12 cellular contexts compared by ENCODE assay signal in the genomic region with DNA sequence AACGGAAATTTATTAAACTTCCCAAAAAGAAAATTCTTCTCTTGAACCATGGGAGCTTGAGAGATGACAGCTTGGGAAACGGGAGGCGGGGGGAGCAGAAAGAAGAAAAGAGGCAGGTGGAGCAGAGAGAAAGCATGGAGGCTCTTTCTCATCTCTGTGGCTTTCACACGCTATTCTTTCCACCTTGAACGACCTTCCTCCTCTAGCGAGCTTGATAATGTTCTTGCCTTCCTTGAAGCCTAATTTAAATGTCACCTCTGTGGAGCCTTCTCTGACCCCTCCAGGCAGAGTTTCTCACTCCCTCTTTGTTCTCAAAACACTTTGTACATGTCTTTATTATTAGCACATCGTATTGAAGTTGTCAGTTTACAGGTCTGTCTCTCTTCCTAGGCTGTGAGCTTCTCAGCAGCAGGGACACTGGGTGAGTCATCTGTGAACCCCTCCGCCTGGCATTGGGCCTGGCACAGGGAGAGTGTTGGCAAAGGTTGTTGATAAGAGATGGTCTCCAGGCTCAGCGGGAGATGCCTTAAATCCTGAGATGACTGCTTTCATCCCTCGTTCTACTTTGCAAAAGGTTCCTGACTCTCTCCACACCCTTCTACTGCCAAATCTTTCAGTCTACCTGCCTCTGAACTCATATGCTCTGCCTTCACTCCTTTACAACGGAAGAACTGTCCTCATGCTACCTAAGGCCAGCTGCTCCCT. TPM values are rescaled to one million over a fixed set of nuclear protein-coding genes. Genes with fewer than 3 reads are reported as not detected.
A peak's percentile ranks its signal among the peaks of the same experiment; 100 is the strongest.
DNase-seq lines count a peak whose midpoint lies in the region; ATAC-seq lines count a peak whose summit lies in the region.
"Had no signal": no experiment of that assay in that cellular context is flagged by ENCODE, and none has a peak within 500 bp of the region (broad histone marks: within the 10 kb centered on the region; RNA-seq: fewer than 3 reads in every experiment).

No MANE protein-coding gene starts in this region.

- H3K27ac ChIP-seq in right cardiac atrium (ENCODE audit: low read length) (peak overlapping the region; percentile 83), mesenchymal stem cell (ENCODE audit: low read length, poor library complexity, severe bottlenecking) (no peak overlapping the region)
- H3K27ac ChIP-seq: ovary had no signal

- no peaks in the 10 kb centered on the region for H3K79me1 ChIP-seq in mesenchymal stem cell (replicated peaks; ENCODE audit: low read length, poor library complexity, severe bottlenecking)

- H3K4ac ChIP-seq in mesenchymal stem cell (ENCODE audit: low read depth in 1 of 2, low read length in 2 of 2), result no peak overlapping the region

- no peak overlapping the region for H4K91ac ChIP-seq in mesenchymal stem cell (ENCODE audit: low read length)

- no peak overlapping the region for H2BK12ac ChIP-seq in mesenchymal stem cell (ENCODE audit: low read length in 2 of 2)

- no peak overlapping the region for H2BK15ac ChIP-seq in mesenchymal stem cell (ENCODE audit: low read depth, poor library complexity, severe bottlenecking)

- intact Hi-C loops in right cardiac atrium (cut with DNase I), result no loop called here

- H3K9me3 ChIP-seq in right cardiac atrium (ENCODE audit: control insufficient read depth, low read length) (no peaks in the 10 kb centered on the region), mesenchymal stem cell (ENCODE audit: control insufficient read depth, low read length) (no peaks in the 10 kb centered on the region)
- H3K9me3 ChIP-seq: ovary had no signal

- H2BK120ac ChIP-seq in mesenchymal stem cell (ENCODE audit: low read depth, low read length), result no peak overlapping the region

- H3K36me3 ChIP-seq in mesenchymal stem cell (ENCODE audit: control insufficient read depth in 1 of 2, insufficient read depth in 2 of 2, low read depth in 1 of 2, low read length in 2 of 2), result no peaks in the 10 kb centered on the region
- H3K36me3 ChIP-seq: ovary had no signal

- H3K18ac ChIP-seq in mesenchymal stem cell (ENCODE audit: low read depth in 1 of 2, low read length in 2 of 2), result no peak overlapping the region

- WGBS in right cardiac atrium, result 40% methylated on average over 11 of the region's 11 CpGs
- 72% methylated on average over 10 of the region's 11 CpGs for WGBS in mesenchymal stem cell

- ATAC-seq in right cardiac atrium, result peak; percentile 89 to 94

- H3K27me3 ChIP-seq in right cardiac atrium (ENCODE audit: control insufficient read depth, insufficient read depth), result no peaks in the 10 kb centered on the region
- H3K27me3 ChIP-seq in mesenchymal stem cell (ENCODE audit: control insufficient read depth in 1 of 2, insufficient read depth in 1 of 2, low read length in 2 of 2), result peaks cover 33 to 59% of the 10 kb centered on the region in 2 experiments
- H3K27me3 ChIP-seq: ovary had no signal

- H2AFZ ChIP-seq in mesenchymal stem cell (ENCODE audit: low read depth, low read length), result no peak overlapping the region

- DNase-seq in A172 (ENCODE audit: low spot score) (peak; percentile 92), HUDEP-2 (lab: John Stamatoyannopoulos, UW; ENCODE audit: unreplicated experiment in 76 of 76) (peak in 64 of 76 experiments; percentile 9 to 77 (median 50)), SW480 (ENCODE audit: low spot score) (peak; percentile 40), right cardiac atrium (peak; percentile 37 to 75 (median 64)), germinal center (ENCODE audit: low spot score) (no peak), mesenchymal stem cell (no peak), NCI-H748 (lab: John Stamatoyannopoulos, UW; ENCODE audit: unreplicated experiment) (no peak)
- DNase-seq in activated CD4-positive, CD25-positive, alpha-beta regulatory T cell (lab: John Stamatoyannopoulos, UW), result no peak
- DNase-seq: activated CD4-positive, alpha-beta T cell treated with anti-CD3 and anti-CD28 coated beads for 48 hours; NCI-H2029 treated with DMSO at 0.1 percent for 48 hours; ovary; stimulated activated CD4-positive, alpha-beta T cell treated with anti-CD3 and anti-CD28 coated beads, Interleukin-2, amount 100 ng/mL, for 48 hours had no signal

- H2BK5ac ChIP-seq in mesenchymal stem cell (ENCODE audit: low read depth, low read length, poor library complexity, severe bottlenecking), result no peak overlapping the region

- H3K4me1 ChIP-seq in right cardiac atrium (ENCODE audit: control insufficient read depth, insufficient read depth, low read length), result peaks cover 2% of the 10 kb centered on the region
- peaks cover 2% of the 10 kb centered on the region for H3K4me1 ChIP-seq in mesenchymal stem cell (ENCODE audit: control insufficient read depth, insufficient read depth, low read depth, low read length)

- no peak overlapping the region for H3K14ac ChIP-seq in mesenchymal stem cell (ENCODE audit: low read length in 2 of 2)

- H4K8ac ChIP-seq in mesenchymal stem cell (ENCODE audit: low read length), result no peak overlapping the region

- H3K4me2 ChIP-seq in mesenchymal stem cell (ENCODE audit: low read length, poor library complexity, severe bottlenecking), result no peak overlapping the region

- H3K9ac ChIP-seq in mesenchymal stem cell (ENCODE audit: low read length), result no peak overlapping the region

- H2AK5ac ChIP-seq in mesenchymal stem cell (ENCODE audit: low read length, severe bottlenecking), result no peak overlapping the region

- H3K4me3 ChIP-seq in right cardiac atrium (ENCODE audit: low read length), result no peak overlapping the region
- H3K4me3 ChIP-seq in mesenchymal stem cell (ENCODE audit: insufficient read depth in 1 of 2, low read depth in 1 of 2, low read length in 2 of 2), result no peak overlapping the region
- H3K4me3 ChIP-seq: ovary had no signal

- no peak overlapping the region for H3K23ac ChIP-seq in mesenchymal stem cell (ENCODE audit: low read length in 2 of 2)

RNA-seq across cellular contexts. Expression of a gene that starts 14.1 kb away (rescaled TPM):
- total RNA-seq in A172 (2014; rRNA removed; shearing (Covaris generic)), result 29.0 and 32.7 TPM in 2 replicates
- total RNA-seq in right cardiac atrium, result 10 to 100 TPM; 18.2 to 26.8 (median 22.8) TPM
- polyA plus RNA-seq in right cardiac atrium, result 9.8 TPM
- polyA plus RNA-seq in mesenchymal stem cell (2013, experiment 1 of 2), result 4.3 TPM
- polyA plus RNA-seq in mesenchymal stem cell (2013, experiment 2 of 2), result 3.1 TPM

Comparison
In these comparisons a context has a peak if more than half of its experiments do, and no peak if none do; other contexts are left out.
1. DNase-seq: peak in A172 (single experiment), HUDEP-2 (64 of 76), SW480 (single experiment) and right cardiac atrium (3 of 3); none in germinal center (single experiment), activated CD4-positive, CD25-positive, alpha-beta regulatory T cell (0 of 4), mesenchymal stem cell (single experiment) and NCI-H748 (single experiment).